4 cellular contexts compared by ENCODE assay signal in genomic region chr19:1477056-1477455, GRCh38. TPM values are rescaled to one million over a fixed set of nuclear protein-coding genes. Genes with fewer than 3 reads are reported as not detected.
DNase-seq lines count a peak whose midpoint lies in the region; TF ChIP-seq lines count a peak whose summit lies in the region.
"Not testable (repeated sequence)": the region's sequence is repeated elsewhere in the genome, so short reads cannot be mapped to it uniquely, and the experiment has no call there.

No MANE protein-coding gene starts in this region.

- H2AFZ ChIP-seq in neural progenitor cell (replicated peaks): not testable (repeated sequence)

- H3K79me2 ChIP-seq in DOHH2 (ENCODE audit: control insufficient read depth, low read length) (peaks cover 28% of the 10 kb centered on the region), neural progenitor cell (ENCODE audit: low read depth) (peaks cover 29% of the 10 kb centered on the region)

- H3K9me3 Mint-ChIP-seq in activated CD4-positive, alpha-beta T cell treated with anti-CD3 and anti-CD28 coated beads, Interleukin-2, amount 10 ng/mL, durations not matched to agents 7 days and 5 days; brain; neural progenitor cell: not testable (repeated sequence)

- H3K4me1 Mint-ChIP-seq in activated CD4-positive, alpha-beta T cell treated with anti-CD3 and anti-CD28 coated beads, Interleukin-2, amount 10 ng/mL, durations not matched to agents 7 days and 5 days: peaks cover 27% of the 10 kb centered on the region
- H3K4me1 Mint-ChIP-seq in brain: peaks cover 31% of the 10 kb centered on the region
- H3K4me1 Mint-ChIP-seq in neural progenitor cell: not testable (repeated sequence)

- H3K9ac ChIP-seq in neural progenitor cell: not testable (repeated sequence)

- H3K4me3 ChIP-seq in DOHH2 (ENCODE audit: low read length); neural progenitor cell: not testable (repeated sequence)

- CTCF ChIA-PET in activated CD4-positive, alpha-beta T cell treated with anti-CD3 and anti-CD28 coated beads, Interleukin-2, amount 10 ng/mL, durations not matched to agents 7 days and 5 days (lab: Charles Lee): interaction anchor here (0.6 to 1.1 kb wide), 5 partner anchors 8 to 943 kb away, joined by 3 to 4 read pairs (median 3); no protein-coding TSS in a partner anchor

- not testable (repeated sequence) for H3K9me3 ChIP-seq in DOHH2 (ENCODE audit: control insufficient read depth, insufficient read depth, low read length); neural progenitor cell (ENCODE audit: low read depth)

- DNase-seq in activated CD4-positive, alpha-beta T cell treated with anti-CD3 and anti-CD28 coated beads, Interleukin-2, amount 10 ng/mL, durations not matched to agents 7 days and 5 days; neural progenitor cell (ENCODE audit: low spot score): not testable (repeated sequence)

- H3F3A ChIP-seq in DOHH2 (ENCODE audit: control insufficient read depth, insufficient read depth): not testable (repeated sequence)
- H3F3A ChIP-seq in neural progenitor cell (ENCODE audit: low read depth): peaks cover 13% of the 10 kb centered on the region

- not testable (repeated sequence) for H4K20me1 ChIP-seq in DOHH2 (ENCODE audit: control insufficient read depth, insufficient read depth, low read depth, low read length)
- H4K20me1 ChIP-seq in neural progenitor cell (ENCODE audit: low read depth): peaks cover 68% of the 10 kb centered on the region

- not testable (repeated sequence) for TF ChIP-seq CTCF in DOHH2 (IDR thresholded peaks at IDR 0.05; ENCODE audit: low read depth, low read length, poor library complexity, severe bottlenecking); brain (conservative IDR thresholded peaks at IDR 0.05); neural progenitor cell (IDR thresholded peaks at IDR 0.05)

- H3K27me3 ChIP-seq in DOHH2 (ENCODE audit: control insufficient read depth, low read length): not testable (repeated sequence)
- H3K27me3 ChIP-seq in neural progenitor cell: peaks cover 22% of the 10 kb centered on the region

- peak overlapping the region; percentile 51 for H3K4me3 Mint-ChIP-seq in activated CD4-positive, alpha-beta T cell treated with anti-CD3 and anti-CD28 coated beads, Interleukin-2, amount 10 ng/mL, durations not matched to agents 7 days and 5 days
- H3K4me3 Mint-ChIP-seq in brain (peak overlapping the region; percentile 63 to 73 (median 67)), neural progenitor cell (peak overlapping the region; percentile 75)

- not testable (repeated sequence) for H3K27ac ChIP-seq in DOHH2 (ENCODE audit: low read depth, low read length); neural progenitor cell

- peak overlapping the region; percentile 7; the same call in 1 of the 2 replicates for H3K4me2 ChIP-seq in DOHH2 (ENCODE audit: low read length)
- H3K4me2 ChIP-seq in neural progenitor cell: not testable (repeated sequence)

- not testable (repeated sequence) for H3K9me2 ChIP-seq in DOHH2 (replicated peaks; ENCODE audit: control insufficient read depth, low read length)

- H3K36me3 ChIP-seq in DOHH2 (ENCODE audit: control insufficient read depth, low read length); neural progenitor cell: not testable (repeated sequence)

- POLR2A ChIA-PET in activated CD4-positive, alpha-beta T cell treated with anti-CD3 and anti-CD28 coated beads, Interleukin-2, amount 10 ng/mL, durations not matched to agents 7 days and 5 days (lab: Charles Lee): not testable (repeated sequence)

- not testable (repeated sequence) for H3K27me3 Mint-ChIP-seq in activated CD4-positive, alpha-beta T cell treated with anti-CD3 and anti-CD28 coated beads, Interleukin-2, amount 10 ng/mL, durations not matched to agents 7 days and 5 days; brain; neural progenitor cell (ENCODE audit: insufficient read depth, low read depth)

- not testable (repeated sequence) for H3K27ac Mint-ChIP-seq in activated CD4-positive, alpha-beta T cell treated with anti-CD3 and anti-CD28 coated beads, Interleukin-2, amount 10 ng/mL, durations not matched to agents 7 days and 5 days; neural progenitor cell
- H3K27ac Mint-ChIP-seq in brain: peak overlapping the region in 1 of 5 experiments; percentile 40

- not testable (repeated sequence) for H3K36me3 Mint-ChIP-seq in activated CD4-positive, alpha-beta T cell treated with anti-CD3 and anti-CD28 coated beads, Interleukin-2, amount 10 ng/mL, durations not matched to agents 7 days and 5 days (ENCODE audit: low read depth); brain; neural progenitor cell

- peaks cover 18% of the 10 kb centered on the region for H3K4me1 ChIP-seq in DOHH2 (ENCODE audit: control insufficient read depth, low read length)
- H3K4me1 ChIP-seq in neural progenitor cell: peaks cover 10% of the 10 kb centered on the region

RNA-seq across cellular contexts. Expression of gene C19orf25, which starts 2.0 kb away (rescaled TPM):
- total RNA-seq in activated CD4-positive, alpha-beta T cell treated with anti-CD3 and anti-CD28 coated beads, Interleukin-2, amount 10 ng/mL, durations not matched to agents 7 days and 5 days: 10 to 100 TPM; 33.2 to 40.7 TPM
- 101 TPM for polyA plus RNA-seq in brain (ENCODE audit: insufficient read depth, low read depth, low replicate concordance)
- 14.4 and 40.4 TPM in 2 replicates for total RNA-seq in neural progenitor cell (ENCODE audit: low replicate concordance)

RNA-seq across cellular contexts. Expression of gene PCSK4, which starts 13.1 kb away (rescaled TPM):
- total RNA-seq in activated CD4-positive, alpha-beta T cell treated with anti-CD3 and anti-CD28 coated beads, Interleukin-2, amount 10 ng/mL, durations not matched to agents 7 days and 5 days: 1 to 10 TPM; 3.8 to 4.4 TPM
- 3.9 TPM for polyA plus RNA-seq in brain (ENCODE audit: insufficient read depth, low read depth, low replicate concordance)
- total RNA-seq in neural progenitor cell (ENCODE audit: low replicate concordance): 3.6 and 12.5 TPM in 2 replicates

RNA-seq across cellular contexts. Expression of gene REEP6, which starts 13.9 kb away (rescaled TPM):
- total RNA-seq in activated CD4-positive, alpha-beta T cell treated with anti-CD3 and anti-CD28 coated beads, Interleukin-2, amount 10 ng/mL, durations not matched to agents 7 days and 5 days: 1 to 10 TPM; 1.6 to 1.8 TPM
- 10.4 TPM for polyA plus RNA-seq in brain (ENCODE audit: insufficient read depth, low read depth, low replicate concordance)
- 4.8 and 13.0 TPM in 2 replicates for total RNA-seq in neural progenitor cell (ENCODE audit: low replicate concordance)

RNA-seq across cellular contexts. Expression of gene APC2, which starts 27.1 kb away (rescaled TPM):
- total RNA-seq in activated CD4-positive, alpha-beta T cell treated with anti-CD3 and anti-CD28 coated beads, Interleukin-2, amount 10 ng/mL, durations not matched to agents 7 days and 5 days: under 1 TPM; 0.02 to 0.10 TPM
- 69.7 TPM for polyA plus RNA-seq in brain (ENCODE audit: insufficient read depth, low read depth, low replicate concordance)
- total RNA-seq in neural progenitor cell (ENCODE audit: low replicate concordance): 1.3 and 12.2 TPM in 2 replicates

RNA-seq across cellular contexts. Expression of gene ADAMTSL5, which starts 35.8 kb away (rescaled TPM):
- total RNA-seq in activated CD4-positive, alpha-beta T cell treated with anti-CD3 and anti-CD28 coated beads, Interleukin-2, amount 10 ng/mL, durations not matched to agents 7 days and 5 days: 1 to 10 TPM; 4.2 to 5.4 TPM
- polyA plus RNA-seq in brain (ENCODE audit: insufficient read depth, low read depth, low replicate concordance): 0.49 TPM
- 0.12 and 0.13 TPM in 2 replicates for total RNA-seq in neural progenitor cell (ENCODE audit: low replicate concordance)
